Comparison of ENCODE assay signal across 19 cellular contexts in genomic region chr3:147244397-147244796, GRCh38.
"Had no signal": no experiment of that assay in that cellular context is flagged by ENCODE, and none has a peak within 500 bp of the region (broad histone marks: within the 10 kb centered on the region; RNA-seq: fewer than 3 reads in every experiment).

No MANE protein-coding gene starts in this region.

- H3K4me1 ChIP-seq: Peyer's patch, SJCRH30 had no signal

- DNase-seq: Karpas-422; KG1; MM.1S; NCI-H1092 treated with DMSO at 0.1 percent for 48 hours; NCI-H1436; NCI-H187; NCI-H2029; NCI-H2081 treated with DMSO at 0.1 percent for 48 hours; NCI-H2171; NCI-H226; NCI-H524; NCI-H526 treated with DMSO at 0.1 percent for 48 hours; NCI-H748 treated with DMSO at 0.1 percent for 48 hours; NK-92 treated with Interleukin-12 subunit alpha and Interleukin-12 subunit beta, amount 100 ng/mL, for 24 hours; PC-9; Peyer's patch; SJCRH30 had no signal

- ATAC-seq: Right ventricle myocardium inferior, SK-N-SH treated with all-trans-retinoic acid at 6 μM for 48 hours had no signal

- H2AFZ ChIP-seq: PC-9 had no signal

- H3K27ac ChIP-seq: PC-9, Peyer's patch, SJCRH30 had no signal

- H3K4me2 ChIP-seq: PC-9 had no signal

- H3K36me3 ChIP-seq: Peyer's patch, SJCRH30 had no signal

- H3K4me3 ChIP-seq: PC-9, Peyer's patch, SJCRH30 had no signal

- H3K9me3 ChIP-seq: Peyer's patch, SJCRH30 had no signal

- H3K27me3 ChIP-seq: Peyer's patch, SJCRH30 had no signal
